14 cellular contexts compared by ENCODE assay signal in the genomic region with DNA sequence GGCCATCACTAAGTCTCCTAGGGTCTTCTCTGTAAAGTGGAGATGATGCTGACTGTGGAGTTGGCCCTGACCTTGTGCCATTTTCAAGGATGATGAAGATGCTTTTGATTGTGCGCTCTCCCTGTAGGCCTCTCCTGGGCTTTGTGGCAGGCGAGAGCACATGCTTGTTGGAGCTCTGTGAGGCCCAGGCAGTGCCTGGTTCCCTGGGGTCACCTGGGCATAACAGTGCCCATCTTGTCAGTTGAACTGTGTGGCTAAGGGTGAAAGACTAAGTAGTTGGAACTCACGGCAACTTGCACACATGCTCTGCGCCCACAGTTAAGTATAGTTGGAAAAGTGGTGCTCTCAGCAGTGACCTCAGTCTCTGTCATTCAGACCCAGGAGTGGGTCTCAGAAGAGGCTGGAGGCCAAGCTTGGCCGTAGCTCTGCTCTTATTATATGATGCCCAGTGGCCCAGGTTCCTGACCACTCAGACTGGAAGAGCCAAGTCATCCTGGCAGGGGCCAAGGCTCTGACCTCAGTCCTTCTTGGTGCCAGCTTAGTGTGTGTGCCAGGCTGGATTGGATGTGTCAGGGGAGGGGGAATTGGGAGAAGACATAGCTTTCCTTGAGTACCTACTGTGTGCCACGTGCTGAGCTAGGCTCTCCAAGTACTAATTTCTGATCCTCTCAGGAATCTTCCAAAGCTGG.
"Had no signal": no experiment of that assay in that cellular context is flagged by ENCODE, and none has a peak within 500 bp of the region (broad histone marks: within the 10 kb centered on the region; RNA-seq: fewer than 3 reads in every experiment).

No MANE protein-coding gene starts in this region.

- H3K4me3 Mint-ChIP-seq: activated CD4-positive, alpha-beta T cell treated with anti-CD3 and anti-CD28 coated beads, Interleukin-2, amount 10 ng/mL, durations not matched to agents 24 days and 14 days; type B pancreatic cell; WTC11 had no signal

- H3K9ac ChIP-seq: SK-N-SH had no signal

- H3K27me3 ChIP-seq: ascending aorta, gastroesophageal sphincter, neutrophil, suprapubic skin had no signal

- H3K27me3 Mint-ChIP-seq: activated CD4-positive, alpha-beta T cell treated with anti-CD3 and anti-CD28 coated beads, Interleukin-2, amount 10 ng/mL, durations not matched to agents 24 days and 14 days; type B pancreatic cell had no signal

- DNase-seq: activated CD4-positive, alpha-beta T cell treated with anti-CD3 and anti-CD28 coated beads, Interleukin-2, amount 10 ng/mL, durations not matched to agents 24 days and 14 days; activated naive CD4-positive, alpha-beta T cell; effector CD8-positive, alpha-beta T cell; kidney; stimulated activated CD4-positive, alpha-beta T cell treated with anti-CD3 and anti-CD28 coated beads, Interleukin-12 subunit alpha, Interleukin-12 subunit beta, amount 100 ng/mL, for 4 hours; stimulated activated naive CD4-positive, alpha-beta T cell treated with Interleukin-2 at 50 U/mL for 16 hours had no signal

- H3K4me1 Mint-ChIP-seq: activated CD4-positive, alpha-beta T cell treated with anti-CD3 and anti-CD28 coated beads, Interleukin-2, amount 10 ng/mL, durations not matched to agents 24 days and 14 days had no signal

- H3K27ac Mint-ChIP-seq: activated CD4-positive, alpha-beta T cell treated with anti-CD3 and anti-CD28 coated beads, Interleukin-2, amount 10 ng/mL, durations not matched to agents 24 days and 14 days; type B pancreatic cell; WTC11 had no signal

- H3K9me3 Mint-ChIP-seq: activated CD4-positive, alpha-beta T cell treated with anti-CD3 and anti-CD28 coated beads, Interleukin-2, amount 10 ng/mL, durations not matched to agents 24 days and 14 days; type B pancreatic cell had no signal

- H3K4me1 ChIP-seq: ascending aorta, gastroesophageal sphincter, prostate gland, suprapubic skin had no signal

- H3K9me3 ChIP-seq: ascending aorta, gastroesophageal sphincter, neutrophil, prostate gland, SK-N-SH, suprapubic skin had no signal

- H3K27ac ChIP-seq: ascending aorta, gastroesophageal sphincter, neutrophil, prostate gland, suprapubic skin had no signal

- H3K36me3 ChIP-seq: ascending aorta, neutrophil, prostate gland, suprapubic skin had no signal

- H3K36me3 Mint-ChIP-seq: type B pancreatic cell had no signal

- H3K4me3 ChIP-seq: ascending aorta, gastroesophageal sphincter, prostate gland, suprapubic skin had no signal
